Comparison of ENCODE assay signal across 8 cellular contexts in genomic region chr1:156693858-156694562, GRCh38. TPM values are rescaled to one million over a fixed set of nuclear protein-coding genes. Genes with fewer than 3 reads are reported as not detected.
A peak's percentile ranks its signal among the peaks of the same experiment; 100 is the strongest.
DNase-seq lines count a peak whose midpoint lies in the region; ATAC-seq, FAIRE-seq and TF ChIP-seq lines count a peak whose summit lies in the region.
"Had no signal": no experiment of that assay in that cellular context is flagged by ENCODE, and none has a peak within 500 bp of the region (broad histone marks: within the 10 kb centered on the region; RNA-seq: fewer than 3 reads in every experiment).

No MANE protein-coding gene starts in this region.

- peak overlapping the region; percentile 91 for H3K27ac ChIP-seq in K562 (ENCODE audit: extremely low read depth, low read depth, low read length)

- peak overlapping the region; percentile 92 for H2AFZ ChIP-seq in K562 (ENCODE audit: low read depth, low read length)

- peak overlapping the region; percentile 86 for H3K4me3 Mint-ChIP-seq in neural crest cell

- no peaks in the 10 kb centered on the region for H4K20me1 ChIP-seq in K562 (replicated peaks; ENCODE audit: control insufficient read depth, insufficient read depth, low read length)

- peak; percentile 88 for ATAC-seq in K562
- no peak for ATAC-seq in GM18907 (IDR thresholded peaks at IDR 0.05; ENCODE audit: unreplicated experiment)

- POLR2A ChIA-PET in K562 (lab: Yijun Ruan, JAX), result interaction anchor here (0.5 to 2.1 kb wide), 11 partner anchors 13 to 720 kb away, joined by 3 to 12 read pairs (median 3); partner anchors contain the start of genes ISG20L2, METTL25B and PRCC

- CTCF ChIA-PET in K562 (lab: Yijun Ruan, JAX; ENCODE audit: low intra/inter-chr PET ratio), result interaction anchor here (0.8 kb wide), 1 partner anchor 35 kb away, joined by 3 read pairs; no protein-coding TSS in a partner anchor

- no TSS peak for BruUV-seq in K562 (replicated peaks; lab: Mats Ljungman, UMichigan)

- peaks cover 12% of the 10 kb centered on the region for H3K27me3 Mint-ChIP-seq in neural crest cell (ENCODE audit: low read depth)

- H3K4me1 ChIP-seq in K562 (replicated peaks in 1 of 2; ENCODE audit: control insufficient read depth in 2 of 2, insufficient read depth in 2 of 2, low read length in 2 of 2), result peaks cover 45 to 61% of the 10 kb centered on the region in 2 experiments

- peak overlapping the region; percentile 72 for H3K4me2 ChIP-seq in K562 (ENCODE audit: insufficient read depth, low read length)

- H3K9me3 ChIP-seq in K562 (replicated peaks; ENCODE audit: control insufficient read depth, insufficient read depth, low read depth, low read length), result no peaks in the 10 kb centered on the region

- 15% methylated on average over 7 of the region's 8 CpGs for WGBS in K562 (ENCODE audit: insufficient coverage, low coverage, missing lambda C conversion rate)

- peak; percentile 79 for TF ChIP-seq EP300 in K562 (IDR thresholded peaks at IDR 0.05; ENCODE audit: low read length)

- peak overlapping the region; percentile 49 to 71 for H3K9ac ChIP-seq in K562 (ENCODE audit: insufficient read depth in 1 of 2, low read depth in 2 of 2, low read length in 2 of 2)

- intact Hi-C loops in K562 (cut with micrococcal nuclease), result no loop called here

- no peaks in the 10 kb centered on the region for H3K9me1 ChIP-seq in K562 (ENCODE audit: control insufficient read depth, insufficient read depth, low read length)

- H3K27ac Mint-ChIP-seq in neural crest cell (ENCODE audit: unreplicated experiment), result peak overlapping the region; percentile 86

- no peaks in the 10 kb centered on the region for H3K27me3 ChIP-seq in K562 (ENCODE audit: control insufficient read depth in 2 of 2, insufficient read depth in 2 of 2, low read length in 2 of 2)

- TF ChIP-seq CTCF in K562 (IDR thresholded peaks at IDR 0.05 in 2 of 3, conservative IDR thresholded peaks at IDR 0.05 in 1 of 3; ENCODE audit: insufficient read depth in 2 of 3, low read depth in 1 of 3, low read length in 3 of 3), result peak in 1 of 3 experiments; percentile 17; a peak in 2 of 6 replicates
- no peak for TF ChIP-seq CTCF in neural crest cell (conservative IDR thresholded peaks at IDR 0.05)

- in situ Hi-C loops in K562 (cut with MboI), result no loop called here

- TF ChIP-seq POLR2A in K562 (conservative IDR thresholded peaks at IDR 0.05) (0 out of 2 replicates have a peak, but pooled peaks have one; percentile 30), GM12891 (IDR thresholded peaks at IDR 0.05; ENCODE audit: low read depth, low read length) (no peak)

- no peak overlapping the region for H3K4me3 ChIP-seq in K562

- H3K36me3 ChIP-seq in K562 (ENCODE audit: control insufficient read depth, insufficient read depth, low read length), result no peaks in the 10 kb centered on the region

- DNase-seq in HT-29 (ENCODE audit: low spot score) (peak; percentile 82), K562 (ENCODE audit: extremely low read depth in 1 of 4, low spot score in 3 of 4) (peak; percentile 86 to 92 (median 89)), neural crest cell (ENCODE audit: low read depth, low spot score) (no peak), SHP77 (lab: John Stamatoyannopoulos, UW) (no peak), GM12891 (ENCODE audit: insufficient read length, low spot score) (no peak)
- DNase-seq: DMS 273 treated with DMSO at 0.1 percent for 48 hours, nucleus accumbens had no signal

- H3K36me3 Mint-ChIP-seq in neural crest cell (ENCODE audit: low read depth), result peaks cover 11% of the 10 kb centered on the region

- peak; percentile 99 for FAIRE-seq in K562 (lab: Jason Lieb, UNC)
- no peak for FAIRE-seq in GM12891 (lab: Jason Lieb, UNC)

- 0 out of 3 replicates have a peak, but pooled peaks cover 3% of the 10 kb centered on the region for H3K79me2 ChIP-seq in K562 (ENCODE audit: control insufficient read depth, insufficient read depth, low read length)

- peaks cover 79% of the 10 kb centered on the region for H3K4me1 Mint-ChIP-seq in neural crest cell

- H3K9me3 Mint-ChIP-seq in neural crest cell, result no peaks in the 10 kb centered on the region

- peak in 1 of 2 experiments; percentile 20; a peak in 1 of 4 replicates for TF ChIP-seq RAD21 in K562 (CRISPR knock-in tag; conservative IDR thresholded peaks at IDR 0.05 in 1 of 2, IDR thresholded peaks at IDR 0.05 in 1 of 2)

RNA-seq across cellular contexts. Expression of gene CRABP2, which starts 11.4 kb away (rescaled TPM):
- total RNA-seq in HT-29 (2014; rRNA removed; shearing (Covaris generic)), result 289 and 312 TPM in 2 replicates
- 0.86 TPM in 1 of 2 replicates, not detected in the other for total RNA-seq in K562 (2011; cell fraction: chromatin; rRNA removed; ENCODE audit: low replicate concordance)
- total RNA-seq in K562 (2011; cell fraction: nucleolus; rRNA removed), result 0.39 and 1.0 TPM in 2 replicates
- 0.44 TPM in 1 of 2 replicates, not detected in the other for total RNA-seq in K562 (2011; cell fraction: nucleoplasm; rRNA removed)
- total RNA-seq in K562 (2014; rRNA removed), result 0.86 and 1.2 TPM in 2 replicates
- 0.32 and 0.36 TPM in 2 replicates for total RNA-seq in K562 (2014; rRNA removed; fragmentation: Illumina TruSeq; extraction: Trizol)
- 0.72 and 1.3 TPM in 2 replicates for total RNA-seq in K562 (2015; rRNA removed; fragmentation: Illumina TruSeq; extraction: Trizol)
- total RNA-seq in K562 (2021), result 1.5 and 1.6 TPM in 2 replicates
- polyA plus RNA-seq in K562 (2011; rRNA removed), result 0.50 and 1.5 TPM in 2 replicates
- 0.58 and 1.3 TPM in 2 replicates for polyA plus RNA-seq in K562 (2011; cell fraction: cytosol; rRNA removed)
- polyA plus RNA-seq in K562 (2011; cell fraction: nucleus; rRNA removed), result 1.8 and 2.6 TPM in 2 replicates
- 2.6 and 2.9 TPM in 2 replicates for polyA plus RNA-seq in K562 (2012)
- 1.9 and 2.5 TPM in 2 replicates for polyA plus RNA-seq in K562 (2014; fragmentation: Illumina TruSeq; extraction: Trizol)
- polyA plus RNA-seq in K562 (2014; fragmentation: Nextera tagmentation; extraction: Ambion mirVana), result under 1 TPM; 0.30 to 0.52 TPM
- polyA plus RNA-seq in K562 (2014; rRNA removed), result 0.82 and 1.2 TPM in 2 replicates
- 0.28 and 0.72 TPM in 2 replicates for polyA minus RNA-seq in K562 (2011; rRNA and poly(A)+ RNA removed)
- not detected in 2 replicates for polyA minus RNA-seq in K562 (2011; cell fraction: cytosol; rRNA and poly(A)+ RNA removed)
- not detected in 2 replicates for polyA minus RNA-seq in K562 (2011; cell fraction: nucleus; rRNA and poly(A)+ RNA removed)
- 606 and 647 TPM in 2 replicates for total RNA-seq in neural crest cell
- 0.18 TPM for polyA plus RNA-seq in GM12891 (2012; ENCODE audit: low read depth, missing spikeins)

RNA-seq across cellular contexts. Expression of gene NES, which starts 16.8 kb away (rescaled TPM):
- 0.31 and 0.44 TPM in 2 replicates for total RNA-seq in HT-29 (2014; rRNA removed; shearing (Covaris generic))
- total RNA-seq in K562 (2011; cell fraction: chromatin; rRNA removed; ENCODE audit: low replicate concordance), result 1.5 and 2.0 TPM in 2 replicates
- 1.7 TPM in 2 replicates for total RNA-seq in K562 (2011; cell fraction: nucleolus; rRNA removed)
- 1.8 and 3.1 TPM in 2 replicates for total RNA-seq in K562 (2011; cell fraction: nucleoplasm; rRNA removed)
- 5.8 and 6.6 TPM in 2 replicates for total RNA-seq in K562 (2014; rRNA removed)
- 3.3 and 4.1 TPM in 2 replicates for total RNA-seq in K562 (2014; rRNA removed; fragmentation: Illumina TruSeq; extraction: Trizol)
- total RNA-seq in K562 (2015; rRNA removed; fragmentation: Illumina TruSeq; extraction: Trizol), result 4.8 and 4.9 TPM in 2 replicates
- 5.5 and 8.6 TPM in 2 replicates for total RNA-seq in K562 (2021)
- 2.7 TPM in 2 replicates for polyA plus RNA-seq in K562 (2011; rRNA removed)
- polyA plus RNA-seq in K562 (2011; cell fraction: cytosol; rRNA removed), result 1.5 and 2.5 TPM in 2 replicates
- 3.2 and 5.5 TPM in 2 replicates for polyA plus RNA-seq in K562 (2011; cell fraction: nucleus; rRNA removed)
- polyA plus RNA-seq in K562 (2012), result 6.5 and 7.0 TPM in 2 replicates
- 5.4 and 6.3 TPM in 2 replicates for polyA plus RNA-seq in K562 (2014; fragmentation: Illumina TruSeq; extraction: Trizol)
- polyA plus RNA-seq in K562 (2014; fragmentation: Nextera tagmentation; extraction: Ambion mirVana), result under 1 TPM; 0.10 to 0.13 TPM
- polyA plus RNA-seq in K562 (2014; rRNA removed), result 2.5 and 4.2 TPM in 2 replicates
- polyA minus RNA-seq in K562 (2011; rRNA and poly(A)+ RNA removed), result 2.3 and 2.4 TPM in 2 replicates
- 3.8 and 5.4 TPM in 2 replicates for polyA minus RNA-seq in K562 (2011; cell fraction: cytosol; rRNA and poly(A)+ RNA removed)
- polyA minus RNA-seq in K562 (2011; cell fraction: nucleus; rRNA and poly(A)+ RNA removed), result 1.2 and 1.4 TPM in 2 replicates
- 248 and 265 TPM in 2 replicates for total RNA-seq in neural crest cell
- 0.01 TPM for polyA plus RNA-seq in GM12891 (2012; ENCODE audit: low read depth, missing spikeins)

RNA-seq across cellular contexts. Expression of gene METTL25B, which starts 34.3 kb away (rescaled TPM):
- 30.0 and 30.3 TPM in 2 replicates for total RNA-seq in HT-29 (2014; rRNA removed; shearing (Covaris generic))
- total RNA-seq in K562 (2011; cell fraction: chromatin; rRNA removed; ENCODE audit: low replicate concordance), result 50.1 and 117 TPM in 2 replicates
- 103 and 114 TPM in 2 replicates for total RNA-seq in K562 (2011; cell fraction: nucleolus; rRNA removed)
- 74.6 and 83.1 TPM in 2 replicates for total RNA-seq in K562 (2011; cell fraction: nucleoplasm; rRNA removed)
- total RNA-seq in K562 (2014; rRNA removed), result 33.1 and 39.1 TPM in 2 replicates
- 17.8 and 26.3 TPM in 2 replicates for total RNA-seq in K562 (2014; rRNA removed; fragmentation: Illumina TruSeq; extraction: Trizol)
- 27.0 and 30.3 TPM in 2 replicates for total RNA-seq in K562 (2015; rRNA removed; fragmentation: Illumina TruSeq; extraction: Trizol)
- total RNA-seq in K562 (2021), result 46.3 and 48.3 TPM in 2 replicates
- 37.1 and 46.1 TPM in 2 replicates for polyA plus RNA-seq in K562 (2011; rRNA removed)
- polyA plus RNA-seq in K562 (2011; cell fraction: cytosol; rRNA removed), result 44.7 and 53.0 TPM in 2 replicates
- polyA plus RNA-seq in K562 (2011; cell fraction: nucleus; rRNA removed), result 79.3 and 98.8 TPM in 2 replicates
- polyA plus RNA-seq in K562 (2012), result 34.9 and 66.4 TPM in 2 replicates
- 33.9 and 37.7 TPM in 2 replicates for polyA plus RNA-seq in K562 (2014; fragmentation: Illumina TruSeq; extraction: Trizol)
- 10 to 100 TPM in 1 of 2 experiments, 1 to 10 TPM in 1; 7.7 to 13.2 TPM for polyA plus RNA-seq in K562 (2014; fragmentation: Nextera tagmentation; extraction: Ambion mirVana)
- polyA plus RNA-seq in K562 (2014; rRNA removed), result 41.8 and 57.4 TPM in 2 replicates
- polyA minus RNA-seq in K562 (2011; rRNA and poly(A)+ RNA removed), result 17.4 and 21.8 TPM in 2 replicates
- polyA minus RNA-seq in K562 (2011; cell fraction: cytosol; rRNA and poly(A)+ RNA removed), result 20.6 and 27.1 TPM in 2 replicates
- 25.0 and 34.1 TPM in 2 replicates for polyA minus RNA-seq in K562 (2011; cell fraction: nucleus; rRNA and poly(A)+ RNA removed)
- total RNA-seq in neural crest cell, result 30.4 and 33.0 TPM in 2 replicates
- polyA plus RNA-seq in GM12891 (2012; ENCODE audit: low read depth, missing spikeins), result 17.7 TPM

RNA-seq across cellular contexts. Expression of gene ISG20L2, which starts 34.6 kb away (rescaled TPM):
- 30.8 and 33.2 TPM in 2 replicates for total RNA-seq in HT-29 (2014; rRNA removed; shearing (Covaris generic))
- total RNA-seq in K562 (2011; cell fraction: chromatin; rRNA removed; ENCODE audit: low replicate concordance), result 62.5 and 90.4 TPM in 2 replicates
- total RNA-seq in K562 (2011; cell fraction: nucleolus; rRNA removed), result 49.1 and 64.9 TPM in 2 replicates
- 55.7 and 64.4 TPM in 2 replicates for total RNA-seq in K562 (2011; cell fraction: nucleoplasm; rRNA removed)
- total RNA-seq in K562 (2014; rRNA removed), result 34.3 and 40.7 TPM in 2 replicates
- 57.7 and 59.6 TPM in 2 replicates for total RNA-seq in K562 (2014; rRNA removed; fragmentation: Illumina TruSeq; extraction: Trizol)
- 52.6 and 53.3 TPM in 2 replicates for total RNA-seq in K562 (2015; rRNA removed; fragmentation: Illumina TruSeq; extraction: Trizol)
- total RNA-seq in K562 (2021), result 46.3 and 50.3 TPM in 2 replicates
- 59.5 and 63.8 TPM in 2 replicates for polyA plus RNA-seq in K562 (2011; rRNA removed)
- 60.2 and 77.5 TPM in 2 replicates for polyA plus RNA-seq in K562 (2011; cell fraction: cytosol; rRNA removed)
- 23.1 and 28.0 TPM in 2 replicates for polyA plus RNA-seq in K562 (2011; cell fraction: nucleus; rRNA removed)
- 45.7 and 45.9 TPM in 2 replicates for polyA plus RNA-seq in K562 (2012)
- 100 and 130 TPM in 2 replicates for polyA plus RNA-seq in K562 (2014; fragmentation: Illumina TruSeq; extraction: Trizol)
- 10 to 100 TPM; 21.3 to 50.3 TPM for polyA plus RNA-seq in K562 (2014; fragmentation: Nextera tagmentation; extraction: Ambion mirVana)
- 41.5 and 50.9 TPM in 2 replicates for polyA plus RNA-seq in K562 (2014; rRNA removed)
- polyA minus RNA-seq in K562 (2011; rRNA and poly(A)+ RNA removed), result 52.8 and 62.8 TPM in 2 replicates
- polyA minus RNA-seq in K562 (2011; cell fraction: cytosol; rRNA and poly(A)+ RNA removed), result 23.6 and 28.9 TPM in 2 replicates
- 21.1 and 35.4 TPM in 2 replicates for polyA minus RNA-seq in K562 (2011; cell fraction: nucleus; rRNA and poly(A)+ RNA removed)
- total RNA-seq in neural crest cell, result 47.0 and 52.7 TPM in 2 replicates
- 20.5 TPM for polyA plus RNA-seq in GM12891 (2012; ENCODE audit: low read depth, missing spikeins)

RNA-seq across cellular contexts. Expression of gene MRPL24, which starts 46.9 kb away (rescaled TPM):
- total RNA-seq in HT-29 (2014; rRNA removed; shearing (Covaris generic)), result 111 and 115 TPM in 2 replicates
- 8.3 and 22.8 TPM in 2 replicates for total RNA-seq in K562 (2011; cell fraction: chromatin; rRNA removed; ENCODE audit: low replicate concordance)
- total RNA-seq in K562 (2011; cell fraction: nucleolus; rRNA removed), result 18.7 and 20.3 TPM in 2 replicates
- 15.8 and 16.2 TPM in 2 replicates for total RNA-seq in K562 (2011; cell fraction: nucleoplasm; rRNA removed)
- total RNA-seq in K562 (2014; rRNA removed) (103 and 134 TPM in 2 replicates), K562 (2014; rRNA removed; fragmentation: Illumina TruSeq; extraction: Trizol) (91.6 and 91.8 TPM in 2 replicates), K562 (2015; rRNA removed; fragmentation: Illumina TruSeq; extraction: Trizol) (105 and 113 TPM in 2 replicates), K562 (2021) (74.0 and 74.3 TPM in 2 replicates), neural crest cell (37.3 and 49.3 TPM in 2 replicates)
- polyA plus RNA-seq in K562 (2011; rRNA removed) (97.5 and 101 TPM in 2 replicates), K562 (2014; fragmentation: Illumina TruSeq; extraction: Trizol) (153 and 163 TPM in 2 replicates), K562 (2014; fragmentation: Nextera tagmentation; extraction: Ambion mirVana) (100 to 1,000 TPM; 206 to 267 TPM), K562 (2014; rRNA removed) (115 and 141 TPM in 2 replicates)
- polyA plus RNA-seq in K562 (2011; cell fraction: cytosol; rRNA removed), result 66.6 and 77.0 TPM in 2 replicates
- polyA plus RNA-seq in K562 (2011; cell fraction: nucleus; rRNA removed), result 59.6 and 61.8 TPM in 2 replicates
- polyA plus RNA-seq in K562 (2012), result 90.5 and 117 TPM in 2 replicates
- polyA minus RNA-seq in K562 (2011; rRNA and poly(A)+ RNA removed), result 43.9 and 56.9 TPM in 2 replicates
- 23.8 and 27.5 TPM in 2 replicates for polyA minus RNA-seq in K562 (2011; cell fraction: cytosol; rRNA and poly(A)+ RNA removed)
- polyA minus RNA-seq in K562 (2011; cell fraction: nucleus; rRNA and poly(A)+ RNA removed), result 9.4 and 12.0 TPM in 2 replicates
- 116 TPM for polyA plus RNA-seq in GM12891 (2012; ENCODE audit: low read depth, missing spikeins)

Comparison
In these comparisons a context has a peak if more than half of its experiments do, and no peak if none do; other contexts are left out.
1. DNase-seq: peak in HT-29 (single experiment) and K562 (4 of 4); none in neural crest cell (single experiment), SHP77 (0 of 2) and GM12891 (single experiment).
2. RNA of gene CRABP2, which starts 11.4 kb away (total RNA-seq): 606 to 647 TPM in neural crest cell and 289 to 312 TPM in HT-29; 0.32 to 1.6 TPM in K562; every median in the first group is over 100 times any median in the second.
3. RNA of gene NES, which starts 16.8 kb away (total RNA-seq): 248 to 265 TPM in neural crest cell; 1.5 to 8.6 TPM in K562 and 0.31 to 0.44 TPM in HT-29; every median in the first group is over 10 times any median in the second.